ENCODE assay signal across 8 cellular contexts in the genomic region with DNA sequence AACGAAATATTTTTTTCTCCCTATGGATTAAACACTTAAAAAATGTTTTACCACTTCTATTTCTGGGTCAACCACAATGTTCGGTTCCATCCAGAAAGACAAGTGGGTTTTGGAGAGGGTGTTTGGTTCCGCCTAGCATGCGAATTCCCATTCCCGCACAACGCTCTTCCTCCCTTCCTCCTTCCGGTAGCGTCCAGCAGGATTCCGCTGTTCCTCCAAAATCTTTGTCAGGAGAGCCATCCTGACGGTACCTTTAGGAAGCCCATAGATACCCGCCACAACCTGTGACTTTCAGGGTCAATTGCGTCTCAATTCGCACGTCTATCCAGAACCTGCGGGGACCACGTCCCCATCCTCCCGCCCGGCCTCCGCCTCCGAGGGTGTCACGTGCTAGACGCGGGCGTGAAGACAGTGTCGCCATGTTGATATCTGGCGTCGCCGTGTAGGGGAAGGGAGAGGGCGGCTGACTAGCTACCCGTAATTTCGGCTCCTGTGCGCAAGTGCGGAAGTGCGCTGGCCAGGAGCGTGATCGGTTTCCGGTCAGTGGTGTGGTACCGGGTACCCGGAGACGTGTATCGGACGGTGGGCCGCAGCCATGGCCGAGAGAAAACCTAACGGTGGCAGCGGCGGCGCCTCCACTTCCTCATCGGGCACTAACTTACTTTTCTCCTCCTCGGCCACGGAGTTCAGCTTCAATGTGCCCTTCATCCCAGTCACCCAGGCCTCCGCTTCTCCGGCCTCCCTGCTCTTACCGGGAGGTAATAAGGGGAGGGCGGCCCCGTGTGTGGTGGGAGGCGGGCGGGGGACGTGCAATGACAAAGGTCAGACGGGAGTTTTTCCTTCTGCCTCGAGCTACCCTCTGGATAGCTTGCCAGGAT. TPM values are rescaled to one million over a fixed set of nuclear protein-coding genes. Genes with fewer than 3 reads are reported as not detected.
DNase-seq lines count a peak whose midpoint lies in the region; ATAC-seq and TF ChIP-seq lines count a peak whose summit lies in the region.

A gene (plus strand): TSS at position 543 of the 878 bp plus-strand sequence. CDS start 53 bp downstream, at position 596.

- H3K9ac ChIP-seq in liver (ENCODE audit: low read depth in 1 of 2, low read length in 2 of 2) = peak within 1 kb of the TSS; percentile 85

- no peaks in the 10 kb centered on the region for H3K27me3 ChIP-seq in liver (ENCODE audit: control insufficient read depth in 4 of 4, insufficient read depth in 4 of 4, low read length in 3 of 4)

- H3K36me3 ChIP-seq in liver (ENCODE audit: control insufficient read depth in 4 of 4, insufficient read depth in 3 of 4, low read depth in 1 of 4, low read length in 3 of 4) = peaks cover 0 to 3% (median 0%) of the 10 kb centered on the region in 4 donors

- peak; percentile 98 for ATAC-seq in GM19438 (IDR thresholded peaks at IDR 0.05; ENCODE audit: low read depth, unreplicated experiment)
- ATAC-seq in HG03575 (IDR thresholded peaks at IDR 0.05; ENCODE audit: extremely low read depth, insufficient number of reproducible peaks, low FRiP score, unreplicated experiment) = peak; percentile 96

- WGBS in liver = 1% methylated on average over 61 of the region's 61 CpGs

- H3K9me3 ChIP-seq in liver (ENCODE audit: control insufficient read depth in 4 of 4, low read length in 3 of 4) = no peaks in the 10 kb centered on the region

- peak in 1 of 2 donors; percentile 5 for TF ChIP-seq RAD21 in liver (IDR thresholded peaks at IDR 0.05)

- peak within 1 kb of the TSS; percentile 97 for H3K27ac Mint-ChIP-seq in activated CD4-positive, alpha-beta memory T cell treated with anti-CD3 and anti-CD28 coated beads for 36 hours

- no peaks in the 10 kb centered on the region for H3K27me3 Mint-ChIP-seq in activated CD4-positive, alpha-beta memory T cell treated with anti-CD3 and anti-CD28 coated beads for 36 hours

- peak; percentile 11 for TF ChIP-seq CTCF in liver (IDR thresholded peaks at IDR 0.05; ENCODE audit: low read depth, low read length, missing input control)

- intact Hi-C loops in activated CD4-positive, alpha-beta memory T cell treated with anti-CD3 and anti-CD28 coated beads for 36 hours (cut with micrococcal nuclease) = loop anchor here (1.0 to 2.0 kb wide), 2 partner anchors 19 to 586 kb away; no protein-coding TSS in a partner anchor

- DNase-seq in CD1c-positive myeloid dendritic cell (ENCODE audit: extremely low spot score) (peak; percentile 96), NCI-H82 treated with DMSO at 0.1 percent for 48 hours (lab: John Stamatoyannopoulos, UW; ENCODE audit: unreplicated experiment) (peak; percentile 47), dermis microvascular lymphatic vessel endothelial cell (ENCODE audit: low read depth in 2 of 2) (peak; percentile 94 to 98)
- peak; percentile 96 for DNase-seq in activated CD4-positive, alpha-beta memory T cell treated with anti-CD3 and anti-CD28 coated beads for 36 hours
- peak; percentile 94 for DNase-seq in stimulated activated CD4-positive, alpha-beta T cell treated with anti-CD3 and anti-CD28 coated beads, Interleukin-4, amount 100 ng/mL, for 24 hours

- H3K4me3 ChIP-seq in liver (ENCODE audit: low read depth in 1 of 3, low read length in 3 of 3) = peak within 1 kb of the TSS; percentile 68 to 97 (median 88)

- H3K9me3 Mint-ChIP-seq in activated CD4-positive, alpha-beta memory T cell treated with anti-CD3 and anti-CD28 coated beads for 36 hours = peaks cover 5% of the 10 kb centered on the region

- POLR2A ChIA-PET in activated CD4-positive, alpha-beta memory T cell treated with anti-CD3 and anti-CD28 coated beads for 36 hours (lab: Charles Lee) = interaction anchor here (0.8 to 4.7 kb wide), 5 partner anchors 10 to 236 kb away, joined by 3 to 36 read pairs (median 5); a partner anchor contains a TSS

- H3K27ac ChIP-seq in liver (ENCODE audit: low read depth in 1 of 2, low read length in 2 of 2) = peak within 1 kb of the TSS; percentile 63 to 78

- peak within 1 kb of the TSS; percentile 98 for H3K4me3 Mint-ChIP-seq in activated CD4-positive, alpha-beta memory T cell treated with anti-CD3 and anti-CD28 coated beads for 36 hours

- H3K36me3 Mint-ChIP-seq in activated CD4-positive, alpha-beta memory T cell treated with anti-CD3 and anti-CD28 coated beads for 36 hours = peaks cover 10% of the 10 kb centered on the region

- H3K4me1 Mint-ChIP-seq in activated CD4-positive, alpha-beta memory T cell treated with anti-CD3 and anti-CD28 coated beads for 36 hours (ENCODE audit: low read depth) = peaks cover 39% of the 10 kb centered on the region

- CTCF ChIA-PET in activated CD4-positive, alpha-beta memory T cell treated with anti-CD3 and anti-CD28 coated beads for 36 hours (lab: Charles Lee) = interaction anchor here (0.9 to 3.0 kb wide), 4 partner anchors 9 to 166 kb away, joined by 3 to 10 read pairs (median 6); a partner anchor contains a TSS

- H3K4me1 ChIP-seq in liver (ENCODE audit: control insufficient read depth in 4 of 4, insufficient read depth in 4 of 4, low read length in 3 of 4) = peaks cover 11 to 43% (median 36%) of the 10 kb centered on the region in 4 donors

TF ChIP-seq in liver, 16 proteins besides CTCF, POLR2A, EP300 and RAD21:
- TF ChIP-seq HNF4A (conservative IDR thresholded peaks at IDR 0.05) (peak; percentile 7 to 23), EGR1 (IDR thresholded peaks at IDR 0.05; ENCODE audit: low read depth in 2 of 2) (peak; percentile 85 to 86), JUND (IDR thresholded peaks at IDR 0.05) (peak in 1 of 2 donors; percentile 13), FOXA2 (IDR thresholded peaks at IDR 0.05) (peak; percentile 62), SP1 (IDR thresholded peaks at IDR 0.05) (peak; percentile 53), GABPA (IDR thresholded peaks at IDR 0.05 in 1 of 2, conservative IDR thresholded peaks at IDR 0.05 in 1 of 2) (peak; percentile 92 to 98), RXRA (IDR thresholded peaks at IDR 0.05) (peak; percentile 46 to 69), YY1 (IDR thresholded peaks at IDR 0.05) (peak; percentile 100), TAF1 (conservative IDR thresholded peaks at IDR 0.05) (no peak), HNF4G (IDR thresholded peaks at IDR 0.05) (no peak), NR2F2 (IDR thresholded peaks at IDR 0.05) (peak; percentile 62)
- TF ChIP-seq, protein P1, sequence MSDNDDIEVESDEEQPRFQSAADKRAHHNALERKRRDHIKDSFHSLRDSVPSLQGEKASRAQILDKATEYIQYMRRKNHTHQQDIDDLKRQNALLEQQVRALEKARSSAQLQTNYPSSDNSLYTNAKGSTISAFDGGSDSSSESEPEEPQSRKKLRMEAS (IDR thresholded peaks at IDR 0.05) = peak; percentile 95
- TF ChIP-seq, protein P2, sequence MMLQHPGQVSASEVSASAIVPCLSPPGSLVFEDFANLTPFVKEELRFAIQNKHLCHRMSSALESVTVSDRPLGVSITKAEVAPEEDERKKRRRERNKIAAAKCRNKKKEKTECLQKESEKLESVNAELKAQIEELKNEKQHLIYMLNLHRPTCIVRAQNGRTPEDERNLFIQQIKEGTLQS (IDR thresholded peaks at IDR 0.05) = no peak
- TF ChIP-seq, protein P3, sequence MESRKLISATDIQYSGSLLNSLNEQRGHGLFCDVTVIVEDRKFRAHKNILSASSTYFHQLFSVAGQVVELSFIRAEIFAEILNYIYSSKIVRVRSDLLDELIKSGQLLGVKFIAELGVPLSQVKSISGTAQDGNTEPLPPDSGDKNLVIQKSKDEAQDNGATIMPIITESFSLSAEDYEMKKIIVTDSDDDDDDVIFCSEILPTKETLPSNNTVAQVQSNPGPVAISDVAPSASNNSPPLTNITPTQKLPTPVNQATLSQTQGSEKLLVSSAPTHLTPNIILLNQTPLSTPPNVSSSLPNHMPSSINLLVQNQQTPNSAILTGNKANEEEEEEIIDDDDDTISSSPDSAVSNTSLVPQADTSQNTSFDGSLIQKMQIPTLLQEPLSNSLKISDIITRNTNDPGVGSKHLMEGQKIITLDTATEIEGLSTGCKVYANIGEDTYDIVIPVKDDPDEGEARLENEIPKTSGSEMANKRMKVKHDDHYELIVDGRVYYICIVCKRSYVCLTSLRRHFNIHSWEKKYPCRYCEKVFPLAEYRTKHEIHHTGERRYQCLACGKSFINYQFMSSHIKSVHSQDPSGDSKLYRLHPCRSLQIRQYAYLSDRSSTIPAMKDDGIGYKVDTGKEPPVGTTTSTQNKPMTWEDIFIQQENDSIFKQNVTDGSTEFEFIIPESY (IDR thresholded peaks at IDR 0.05) = peak; percentile 87

RNA-seq across cellular contexts. Expression of the gene that starts here (rescaled TPM):
- 10 to 100 TPM; 62.4 to 63.6 TPM for total RNA-seq in activated CD4-positive, alpha-beta memory T cell treated with anti-CD3 and anti-CD28 coated beads for 36 hours
- total RNA-seq in dermis microvascular lymphatic vessel endothelial cell (14.4 and 16.9 TPM in 2 replicates), liver (10 to 100 TPM; 14.6 to 16.0 TPM)
- polyA plus RNA-seq in liver = 10 to 100 TPM; 10.1 to 10.6 TPM

Comparison
In these comparisons a context has a peak if more than half of its experiments do, and no peak if none do; other contexts are left out.
1. Peak in every context shown above with its lines: DNase-seq, ATAC-seq, H3K4me3 ChIP-seq and H3K27ac ChIP-seq.